In genomic region chr18:10062292-10062940, GRCh38 we compare ENCODE assay signal across 18 cellular contexts.
DNase-seq lines count a peak whose midpoint lies in the region; ATAC-seq and TF ChIP-seq lines count a peak whose summit lies in the region.
"Had no signal": no experiment of that assay in that cellular context is flagged by ENCODE, and none has a peak within 500 bp of the region (broad histone marks: within the 10 kb centered on the region; RNA-seq: fewer than 3 reads in every experiment).

No MANE protein-coding gene starts in this region.

- DNase-seq in DMS 273 (lab: John Stamatoyannopoulos, UW; ENCODE audit: unreplicated experiment) (peak; percentile 18), DMS 273 treated with DMSO at 0.1 percent for 48 hours (lab: John Stamatoyannopoulos, UW) (no peak), SK-N-MC (ENCODE audit: low read depth, low spot score) (peak; percentile 99), fibroblast of pulmonary artery (ENCODE audit: low read depth) (peak; percentile 4), retina (peak; percentile 84), GM13976 (ENCODE audit: low spot score) (no peak)
- DNase-seq in activated CD4-positive, CD25-positive, alpha-beta regulatory T cell treated with anti-CD3 and anti-CD28 coated beads, Interleukin-2, amount 50 U/mL, for 72 hours: no peak
- DNase-seq: activated CD4-positive, alpha-beta T cell treated with anti-CD3 and anti-CD28 coated beads for 48 hours; activated naive CD4-positive, alpha-beta T cell treated with anti-CD3 and anti-CD28 coated beads, Interleukin-2, amount 50 U/mL, for 16 hours; caudate nucleus; mammary epithelial cell; MG63; NCI-H2029 treated with DMSO at 0.1 percent for 48 hours; stimulated activated CD4-positive, alpha-beta T cell treated with anti-CD3 and anti-CD28 coated beads, Interleukin-2, amount 100 ng/mL, for 48 hours had no signal

- peaks cover 18% of the 10 kb centered on the region; the same call in 1 of the 2 replicates for H3K36me3 ChIP-seq in SK-N-MC (ENCODE audit: insufficient read depth, low read length)
- H3K36me3 ChIP-seq: MG63, thoracic aorta had no signal

- peak overlapping the region; percentile 79 for H3K9ac ChIP-seq in SK-N-MC (ENCODE audit: insufficient read length)

- peaks cover 6% of the 10 kb centered on the region; the same call in 1 of the 2 replicates for H3K9me3 ChIP-seq in SK-N-MC (ENCODE audit: low read depth, low read length)
- H3K9me3 ChIP-seq: MG63, thoracic aorta had no signal

- peak overlapping the region; percentile 99 for H3K27ac ChIP-seq in SK-N-MC
- H3K27ac ChIP-seq: 22Rv1, thoracic aorta had no signal

- TF ChIP-seq CTCF in fibroblast of pulmonary artery (IDR thresholded peaks at IDR 0.05; ENCODE audit: low read length, missing control alignments) (no peak), GM13976 (IDR thresholded peaks at IDR 0.05; ENCODE audit: borderline replicate concordance, control extremely low read depth, extremely low read depth, insufficient read depth, missing control alignments) (no peak)

- in situ Hi-C loops in GM13976 (cut with MboI; ENCODE audit: low sequenced_read_pairs, unreplicated experiment): no loop called here

- no peak for ATAC-seq in GM21381 (IDR thresholded peaks at IDR 0.05; ENCODE audit: unreplicated experiment)
- ATAC-seq: sciatic nerve had no signal

- H3K4me3 ChIP-seq in SK-N-MC (peak overlapping the region; percentile 63), fibroblast of pulmonary artery (replicated peaks; ENCODE audit: low read depth, low read length) (no peak overlapping the region)
- H3K4me3 ChIP-seq: MG63, thoracic aorta had no signal

Comparison
In these comparisons a context has a peak if more than half of its experiments do, and no peak if none do; other contexts are left out.
1. DNase-seq: peak in DMS 273 (single experiment), SK-N-MC (single experiment), fibroblast of pulmonary artery (single experiment) and retina (single experiment); none in DMS 273 treated with DMSO at 0.1 percent for 48 hours (single experiment), activated CD4-positive, CD25-positive, alpha-beta regulatory T cell treated with anti-CD3 and anti-CD28 coated beads, Interleukin-2, amount 50 U/mL, for 72 hours (single experiment) and GM13976 (single experiment).